Comparison of ENCODE assay signal across 1 cellular context in genomic region chr1:153342178-153342577, GRCh38.
TF ChIP-seq lines count a peak whose summit lies in the region.

No MANE protein-coding gene starts in this region.

TF ChIP-seq in K562, 482 proteins besides CTCF, POLR2A, EP300 and RAD21 (continued from another document and continues in another):
- TF ChIP-seq ZMIZ1 (IDR thresholded peaks at IDR 0.05; ENCODE audit: low read depth in 2 of 2, low read length in 2 of 2) (0 out of 4 replicates have a peak, but pooled peaks of 1 of the 2 experiments have one; percentile 65), TAL1 (IDR thresholded peaks at IDR 0.05) (peak; percentile 93), PATZ1 (CRISPR knock-in tag; IDR thresholded peaks at IDR 0.05; ENCODE audit: borderline replicate concordance) (no peak), SOX6 (IDR thresholded peaks at IDR 0.05) (peak; percentile 93), ZNF280A (IDR thresholded peaks at IDR 0.05; ENCODE audit: low read depth, partially characterized antibody) (no peak), PHF21A (IDR thresholded peaks at IDR 0.05; ENCODE audit: borderline replicate concordance, low read depth) (no peak), NFATC3 (IDR thresholded peaks at IDR 0.05) (no peak), RBM22 (IDR thresholded peaks at IDR 0.05; ENCODE audit: low read depth, low read length, poor library complexity, severe bottlenecking) (no peak), ETS1 (conservative IDR thresholded peaks at IDR 0.05; ENCODE audit: control insufficient read depth, low read depth, low read length) (no peak), HNRNPL (IDR thresholded peaks at IDR 0.05; ENCODE audit: low read depth, low read length) (no peak), MECOM (CRISPR knock-in tag; IDR thresholded peaks at IDR 0.05) (no peak), GABPA (tag; conservative IDR thresholded peaks at IDR 0.05; ENCODE audit: low read depth) (no peak), ATF1 (CRISPR knock-in tag; IDR thresholded peaks at IDR 0.05) (no peak), ATF1 (tag; IDR thresholded peaks at IDR 0.05) (no peak), TRIM28 (IDR thresholded peaks at IDR 0.05) (no peak), ZBTB34 (CRISPR knock-in tag; IDR thresholded peaks at IDR 0.05) (no peak), RFX5 (IDR thresholded peaks at IDR 0.05; ENCODE audit: low read depth, low read length) (no peak), TAF1 (IDR thresholded peaks at IDR 0.05; ENCODE audit: control insufficient read depth, extremely low read depth, insufficient read depth, low read length, severe bottlenecking) (no peak), ZNF609 (CRISPR knock-in tag; IDR thresholded peaks at IDR 0.05; ENCODE audit: borderline replicate concordance) (no peak), SMARCA5 (IDR thresholded peaks at IDR 0.05) (no peak), ZNF239 (CRISPR knock-in tag; IDR thresholded peaks at IDR 0.05) (no peak), NCOA4 (IDR thresholded peaks at IDR 0.05; ENCODE audit: partially characterized antibody) (no peak), NRF1 (conservative IDR thresholded peaks at IDR 0.05 in 1 of 2, IDR thresholded peaks at IDR 0.05 in 1 of 2) (no peak), MYBL2 (IDR thresholded peaks at IDR 0.05; ENCODE audit: low read depth) (no peak), MYBL2 (CRISPR knock-in tag; IDR thresholded peaks at IDR 0.05; ENCODE audit: borderline replicate concordance) (no peak), CC2D1A (IDR thresholded peaks at IDR 0.05) (no peak), NFE2L1 (tag; IDR thresholded peaks at IDR 0.05; ENCODE audit: borderline replicate concordance, low read depth) (no peak), HEY1 (CRISPR knock-in tag; IDR thresholded peaks at IDR 0.05; ENCODE audit: borderline replicate concordance) (no peak), RUNX1 (IDR thresholded peaks at IDR 0.05; ENCODE audit: low read depth) (no peak), PYGO2 (tag; IDR thresholded peaks at IDR 0.05) (no peak), HOMEZ (CRISPR knock-in tag; IDR thresholded peaks at IDR 0.05) (no peak), MCM3 (IDR thresholded peaks at IDR 0.05) (no peak), DEAF1 (CRISPR knock-in tag; IDR thresholded peaks at IDR 0.05) (no peak), THAP12 (CRISPR knock-in tag; IDR thresholded peaks at IDR 0.05) (no peak), HDAC6 (IDR thresholded peaks at IDR 0.05; ENCODE audit: low read depth, low read length) (no peak), ZSCAN29 (IDR thresholded peaks at IDR 0.05) (no peak), ZNF354B (CRISPR knock-in tag; IDR thresholded peaks at IDR 0.05) (no peak), MCM5 (IDR thresholded peaks at IDR 0.05; ENCODE audit: low read depth) (no peak), GTF2A2 (tag; IDR thresholded peaks at IDR 0.05) (no peak), ZNF444 (CRISPR knock-in tag; IDR thresholded peaks at IDR 0.05) (no peak), MEF2D (tag; conservative IDR thresholded peaks at IDR 0.05; ENCODE audit: low read depth) (peak; percentile 66; the same call in 1 of the 2 replicates), ZNF79 (CRISPR knock-in tag; IDR thresholded peaks at IDR 0.05; ENCODE audit: low read depth) (no peak), XRCC3 (IDR thresholded peaks at IDR 0.05) (no peak), NEUROD1 (IDR thresholded peaks at IDR 0.05; ENCODE audit: borderline replicate concordance, low read depth, low read length, partially characterized antibody) (no peak), ZNF134 (CRISPR knock-in tag; conservative IDR thresholded peaks at IDR 0.05) (no peak)
